In genomic region chr3:195259146-195259563, GRCh38 we compare ENCODE assay signal across 8 cellular contexts. TPM values are rescaled to one million over a fixed set of nuclear protein-coding genes. Genes with fewer than 3 reads are reported as not detected.
DNase-seq lines count a peak whose midpoint lies in the region; ATAC-seq, FAIRE-seq and TF ChIP-seq lines count a peak whose summit lies in the region.

No MANE protein-coding gene starts in this region.

- H3K36me3 ChIP-seq in ascending aorta (no peaks in the 10 kb centered on the region), kidney (ENCODE audit: control insufficient read depth in 1 of 2, insufficient read depth in 2 of 2, low read length in 2 of 2) (no peaks in the 10 kb centered on the region), testis (ENCODE audit: low read depth, missing control alignments) (no peaks in the 10 kb centered on the region)

- TF ChIP-seq CTCF in ascending aorta (IDR thresholded peaks at IDR 0.05) (no peak), kidney (IDR thresholded peaks at IDR 0.05; ENCODE audit: borderline replicate concordance, extremely low read depth, insufficient read depth) (no peak), testis (IDR thresholded peaks at IDR 0.05) (no peak)

- H3K27ac ChIP-seq in ascending aorta, result peak overlapping the region; percentile 80 to 86
- H3K27ac ChIP-seq in kidney (ENCODE audit: low read depth in 2 of 2, low read length in 2 of 2), result peak overlapping the region; percentile 78 to 88
- peak overlapping the region; percentile 71 to 78 for H3K27ac ChIP-seq in testis

- ATAC-seq in HG03460 (IDR thresholded peaks at IDR 0.05; ENCODE audit: unreplicated experiment), result peak; percentile 4
- ATAC-seq in GM21723 (IDR thresholded peaks at IDR 0.05; ENCODE audit: unreplicated experiment), result no peak

- FAIRE-seq in kidney (lab: Jason Lieb, UNC), result no peak

- H3K4me3 ChIP-seq in ascending aorta, result peak overlapping the region; percentile 77 to 84
- H3K4me3 ChIP-seq in kidney (ENCODE audit: low read length in 2 of 2), result peak overlapping the region in 1 of 2 donors; percentile 57
- H3K4me3 ChIP-seq in testis, result peak overlapping the region; percentile 71

- H3K9me3 ChIP-seq in ascending aorta (no peaks in the 10 kb centered on the region), kidney (ENCODE audit: control insufficient read depth in 1 of 2, low read length in 2 of 2) (no peaks in the 10 kb centered on the region), testis (no peaks in the 10 kb centered on the region)

- DNase-seq in GM04504 (ENCODE audit: low read depth), result peak; percentile 40
- no peak for DNase-seq in ascending aorta (ENCODE audit: low spot score in 2 of 2)
- DNase-seq in kidney, result no peak
- no peak for DNase-seq in testis
- no peak for DNase-seq in HK-2 (ENCODE audit: unreplicated experiment)
- no peak for DNase-seq in SIG-M5 treated with dmso at 0.1 percent for 504 hours (lab: John Stamatoyannopoulos, UW; ENCODE audit: unreplicated experiment)

- H3K9ac ChIP-seq in kidney (ENCODE audit: low read length in 2 of 2), result peak overlapping the region; percentile 43 to 80

- H3K4me1 ChIP-seq in ascending aorta, result peaks cover 0 to 15% of the 10 kb centered on the region in 2 donors
- peaks cover 12% of the 10 kb centered on the region in 2 donors for H3K4me1 ChIP-seq in kidney (ENCODE audit: control insufficient read depth in 1 of 2, insufficient read depth in 1 of 2, low read depth in 1 of 2, low read length in 2 of 2)
- peaks cover 12% of the 10 kb centered on the region for H3K4me1 ChIP-seq in testis

- TF ChIP-seq POLR2A in testis (IDR thresholded peaks at IDR 0.05), result no peak

- intact Hi-C loops in ascending aorta (cut with DNase I), result loop anchor here (1.0 to 5.0 kb wide), 5 partner anchors 19 to 574 kb away; partner anchors contain the start of gene FAM43A
- intact Hi-C loops in kidney (cut with DNase I), result loop anchor here (5.0 kb wide), 1 partner anchor 572 kb away; the partner anchor contains the start of gene FAM43A
- intact Hi-C loops in testis (cut with DNase I; ENCODE audit: low total_unique reads), result loop anchor here (5.0 to 10.0 kb wide), 2 partner anchors 144 to 572 kb away; partner anchors contain the start of gene FAM43A

- 19 to 29% methylated on average over 3 to 12 of the region's 12 CpGs for WGBS in testis, 2 donors

- H3K27me3 ChIP-seq in ascending aorta (no peaks in the 10 kb centered on the region), testis (no peaks in the 10 kb centered on the region)

RNA-seq across cellular contexts. Expression of gene XXYLT1, which starts 11.8 kb away (rescaled TPM):
- total RNA-seq in ascending aorta, result 41.0 TPM
- 10.7 TPM for total RNA-seq in kidney
- 5.7 TPM for polyA plus RNA-seq in kidney (ENCODE audit: insufficient read depth, low read depth, low replicate concordance)
- 10 to 100 TPM; 11.1 to 12.5 TPM for total RNA-seq in testis
- polyA plus RNA-seq in testis (ENCODE audit: insufficient read depth, low read depth, low replicate concordance), result 7.2 TPM
